13 cellular contexts compared by ENCODE assay signal in genomic region chr10:110820321-110820814, GRCh38. TPM values are rescaled to one million over a fixed set of nuclear protein-coding genes. Genes with fewer than 3 reads are reported as not detected.
DNase-seq lines count a peak whose midpoint lies in the region; ATAC-seq and TF ChIP-seq lines count a peak whose summit lies in the region.
"Had no signal": no experiment of that assay in that cellular context is flagged by ENCODE, and none has a peak within 500 bp of the region (broad histone marks: within the 10 kb centered on the region; RNA-seq: fewer than 3 reads in every experiment).

No MANE protein-coding gene starts in this region.

- intact Hi-C loops in Right ventricle myocardium superior (cut with DNase I) = no loop called here
- intact Hi-C loops in vagina (cut with DNase I) = loop anchor here (10.0 kb wide), 1 partner anchor 54 kb away; the partner anchor contains the start of gene PDCD4

- DNase-seq in NCI-H2171 treated with DMSO at 0.1 percent for 48 hours (lab: John Stamatoyannopoulos, UW) (peak; percentile 11), NCI-H2171 (lab: John Stamatoyannopoulos, UW) (no peak), Right ventricle myocardium superior (peak; percentile 73), occipital lobe (lab: John Stamatoyannopoulos, UW) (peak; percentile 69), vagina (ENCODE audit: extremely low spot score in 2 of 2) (no peak), 8988T (no peak), NCI-H510A (lab: John Stamatoyannopoulos, UW) (no peak)
- DNase-seq: activated CD8-positive, alpha-beta memory T cell treated with anti-CD3 and anti-CD28 coated beads for 24 hours; NCI-H146; stimulated activated CD4-positive, alpha-beta T cell treated with anti-CD3 and anti-CD28 coated beads, Interleukin-4, amount 100 ng/mL, for 4 hours had no signal

- peak overlapping the region; percentile 87 for H3K27ac ChIP-seq in vagina
- H3K27ac ChIP-seq: A549 had no signal

- H3K36me3 ChIP-seq in vagina = no peaks in the 10 kb centered on the region

- TF ChIP-seq CTCF in vagina (IDR thresholded peaks at IDR 0.05) = no peak

- no peaks in the 10 kb centered on the region for H3K9me3 ChIP-seq in vagina
- H3K9me3 ChIP-seq: A549 had no signal

- TF ChIP-seq POLR2A in vagina (IDR thresholded peaks at IDR 0.05) = no peak

- H3K27me3 ChIP-seq in vagina = no peaks in the 10 kb centered on the region

- ATAC-seq in Right ventricle myocardium superior (ENCODE audit: poor library complexity) = peak; percentile 73
- no peak for ATAC-seq in HG03159 (IDR thresholded peaks at IDR 0.05; ENCODE audit: unreplicated experiment)
- ATAC-seq: A549, GM12878 had no signal

- peaks cover 76% of the 10 kb centered on the region for H3K4me1 ChIP-seq in vagina
- H3K4me1 ChIP-seq: A549 had no signal

- no peak overlapping the region for H3K4me3 ChIP-seq in vagina
- H3K4me3 ChIP-seq: A549, GM12878 had no signal

RNA-seq across cellular contexts. Expression of gene PDCD4, which starts 51.4 kb away (rescaled TPM):
- total RNA-seq in Right ventricle myocardium superior = 90.0 TPM
- 61.1 TPM for total RNA-seq in occipital lobe
- 110 TPM for total RNA-seq in vagina

Comparison
In these comparisons a context has a peak if more than half of its experiments do, and no peak if none do; other contexts are left out.
1. DNase-seq: peak in NCI-H2171 treated with DMSO at 0.1 percent for 48 hours (single experiment), Right ventricle myocardium superior (single experiment) and occipital lobe (single experiment); none in NCI-H2171 (single experiment), vagina (0 of 2), 8988T (single experiment) and NCI-H510A (single experiment).